In genomic region chr12:96908170-96908675, GRCh38 we compare ENCODE assay signal across 8 cellular contexts. TPM values are rescaled to one million over a fixed set of nuclear protein-coding genes. Genes with fewer than 3 reads are reported as not detected.
DNase-seq lines count a peak whose midpoint lies in the region; ATAC-seq and TF ChIP-seq lines count a peak whose summit lies in the region.

No MANE protein-coding gene starts in this region.

- H3F3A ChIP-seq in Loucy (ENCODE audit: low read depth): no peaks in the 10 kb centered on the region; the same call in 1 of the 2 replicates

- peaks cover 34% of the 10 kb centered on the region for H4K20me1 ChIP-seq in Loucy (ENCODE audit: insufficient read depth, low read length, poor library complexity, severe bottlenecking)

- BruUV-seq in MCF 10A (replicated peaks; lab: Mats Ljungman, UMichigan): no TSS peak

- TF ChIP-seq CTCF in heart left ventricle (IDR thresholded peaks at IDR 0.05): no peak
- no peak for TF ChIP-seq CTCF in Loucy (conservative IDR thresholded peaks at IDR 0.05; ENCODE audit: low read length)
- TF ChIP-seq CTCF in MCF 10A (IDR thresholded peaks at IDR 0.05; ENCODE audit: unreplicated experiment): no peak
- TF ChIP-seq CTCF in mucosa of descending colon (IDR thresholded peaks at IDR 0.05): no peak

- peak overlapping the region; percentile 94 for H3K9ac ChIP-seq in Loucy (ENCODE audit: low read depth, low read length, poor library complexity, severe bottlenecking)

- H3K27ac Mint-ChIP-seq in MCF 10A (ENCODE audit: low read depth, unreplicated experiment): peak overlapping the region; percentile 97

- no peaks in the 10 kb centered on the region for H3K9me2 ChIP-seq in Loucy (replicated peaks; ENCODE audit: low read depth, low read length)

- H3K36me3 Mint-ChIP-seq in MCF 10A (ENCODE audit: insufficient read depth, unreplicated experiment): no peaks in the 10 kb centered on the region

- DNase-seq in heart left ventricle (no peak), Right ventricle myocardium inferior (ENCODE audit: missing footprints) (no peak), MCF 10A (ENCODE audit: unreplicated experiment) (no peak), mucosa of descending colon (peak in 1 of 3 donors; percentile 4), H4 (ENCODE audit: low spot score) (no peak), NCI-H1436 treated with DMSO at 0.1 percent for 48 hours (lab: John Stamatoyannopoulos, UW) (no peak), NCI-H2171 treated with DMSO at 0.1 percent for 48 hours (lab: John Stamatoyannopoulos, UW) (no peak)

- peak overlapping the region; percentile 89 for H3K4me3 Mint-ChIP-seq in MCF 10A (ENCODE audit: unreplicated experiment)

- peaks cover 27% of the 10 kb centered on the region for H3K4me1 Mint-ChIP-seq in MCF 10A (ENCODE audit: insufficient read depth, unreplicated experiment)

- ATAC-seq in heart left ventricle (no peak), Right ventricle myocardium inferior (no peak), mucosa of descending colon (peak; percentile 8)

- intact Hi-C loops in heart left ventricle (cut with DNase I) (loop anchor here in 1 of 10 donors (5.0 kb wide), 1 partner anchor 871 kb away; the partner anchor contains the start of gene LTA4H), Right ventricle myocardium inferior (cut with DNase I) (no loop called here), MCF 10A (cut with micrococcal nuclease) (no loop called here), mucosa of descending colon (cut with DNase I, micrococcal nuclease) (no loop called here)

- peak overlapping the region; percentile 92 for H3K4me2 ChIP-seq in Loucy (ENCODE audit: low read depth, low read length, poor library complexity, severe bottlenecking)

- no peaks in the 10 kb centered on the region for H3K9me3 Mint-ChIP-seq in MCF 10A (ENCODE audit: unreplicated experiment)

- H3K27me3 Mint-ChIP-seq in MCF 10A (ENCODE audit: insufficient read depth, unreplicated experiment): no peaks in the 10 kb centered on the region

- WGBS in heart left ventricle, 4 donors: 42 to 49% (median 45%) methylated on average over 8 of the region's 8 CpGs

- H3K4me1 ChIP-seq in heart left ventricle (peaks cover 0 to 35% (median 15%) of the 10 kb centered on the region in 12 donors), Loucy (ENCODE audit: insufficient read depth, low read length, poor library complexity, severe bottlenecking) (peaks cover 54% of the 10 kb centered on the region), mucosa of descending colon (ENCODE audit: low read depth) (no peaks in the 10 kb centered on the region)

- peak overlapping the region; percentile 99 for H2AFZ ChIP-seq in Loucy (ENCODE audit: low read length)

- H3K9me3 ChIP-seq in heart left ventricle (no peaks in the 10 kb centered on the region), Loucy (ENCODE audit: insufficient read depth, low read depth, low read length) (no peaks in the 10 kb centered on the region), mucosa of descending colon (no peaks in the 10 kb centered on the region)

- POLR2A ChIA-PET in MCF 10A (lab: Yijun Ruan, JAX): interaction anchor here (0.9 to 3.0 kb wide), 7 partner anchors 10 to 1606 kb away, joined by 3 to 17 read pairs (median 4); no protein-coding TSS in a partner anchor

- H3K4me3 ChIP-seq in heart left ventricle: peak overlapping the region in 11 of 12 donors; percentile 61 to 94 (median 86)
- H3K4me3 ChIP-seq in Loucy (ENCODE audit: low read length, poor library complexity, severe bottlenecking): peak overlapping the region; percentile 95
- no peak overlapping the region for H3K4me3 ChIP-seq in mucosa of descending colon

- H3K27ac ChIP-seq in heart left ventricle: peak overlapping the region in 4 of 12 donors; percentile 77 to 90 (median 82)

- H3K36me3 ChIP-seq in heart left ventricle: no peaks in the 10 kb centered on the region
- H3K36me3 ChIP-seq in Loucy (ENCODE audit: insufficient read depth, low read length): no peaks in the 10 kb centered on the region
- H3K36me3 ChIP-seq in mucosa of descending colon (ENCODE audit: low read depth): no peaks in the 10 kb centered on the region

- H3K27me3 ChIP-seq in heart left ventricle: no peaks in the 10 kb centered on the region
- H3K27me3 ChIP-seq in Loucy (ENCODE audit: insufficient read depth, low read length, poor library complexity, severe bottlenecking): no peaks in the 10 kb centered on the region

- no peak for TF ChIP-seq POLR2A in heart left ventricle (IDR thresholded peaks at IDR 0.05)

- CTCF ChIA-PET in MCF 10A (lab: Yijun Ruan, JAX): interaction anchor here (0.6 to 1.3 kb wide), 4 partner anchors 58 to 1490 kb away, joined by 3 to 5 read pairs (median 4); no protein-coding TSS in a partner anchor

- H3K79me2 ChIP-seq in Loucy (ENCODE audit: insufficient read depth, low read length): peaks cover 58% of the 10 kb centered on the region

RNA-seq across cellular contexts. Expression of gene NEDD1, which starts 1.2 kb away (rescaled TPM):
- 10 to 100 TPM; 11.5 to 16.4 (median 13.2) TPM for total RNA-seq in heart left ventricle
- 10 to 100 TPM in 1 of 2 donors, 1 to 10 TPM in 1; 3.3 to 10.1 TPM for polyA plus RNA-seq in heart left ventricle
- total RNA-seq in Right ventricle myocardium inferior: 13.7 TPM
- total RNA-seq in MCF 10A (2022): 23.0 and 23.5 TPM in 2 replicates
- 10 to 100 TPM; 12.0 to 17.5 (median 12.7) TPM for total RNA-seq in mucosa of descending colon
- total RNA-seq in H4 (2014; rRNA removed; shearing (Covaris generic)): 30.7 and 46.8 TPM in 2 replicates
